In genomic region chr19:18635831-18636182, GRCh38 we compare ENCODE assay signal across 7 cellular contexts. TPM values are rescaled to one million over a fixed set of nuclear protein-coding genes. Genes with fewer than 3 reads are reported as not detected.
DNase-seq lines count a peak whose midpoint lies in the region; ATAC-seq and TF ChIP-seq lines count a peak whose summit lies in the region.
"Had no signal": no experiment of that assay in that cellular context is flagged by ENCODE, and none has a peak within 500 bp of the region (broad histone marks: within the 10 kb centered on the region; RNA-seq: fewer than 3 reads in every experiment).

No MANE protein-coding gene starts in this region.

- no peak for ATAC-seq in activated T-cell treated with anti-CD3 and anti-CD28 coated beads, Interleukin-2, amount 50 U/mL, for 72 hours (replicated peaks in 1 of 2)
- ATAC-seq in GM21529 (IDR thresholded peaks at IDR 0.05; ENCODE audit: unreplicated experiment), result no peak
- no peak for ATAC-seq in HG03095 (IDR thresholded peaks at IDR 0.05; ENCODE audit: unreplicated experiment)

- no peak for DNase-seq in activated T-cell treated with anti-CD3 and anti-CD28 coated beads, Interleukin-2, amount 50 U/mL, for 72 hours
- DNase-seq in activated T-cell treated with anti-CD3 and anti-CD28 coated beads, Interleukin-2, amount 50 U/mL, for 1 hour, result no peak
- DNase-seq in colonic mucosa (no peak), testis (no peak)
- DNase-seq: cerebellar nuclear complex had no signal

- peak overlapping the region in 1 of 2 donors; percentile 32 for H3K9ac ChIP-seq in colonic mucosa (ENCODE audit: low read depth in 2 of 2, low read length in 2 of 2)

- peaks cover 4% of the 10 kb centered on the region for H3K4me1 ChIP-seq in colonic mucosa
- H3K4me1 ChIP-seq in testis, result peaks cover 6% of the 10 kb centered on the region

- H3K4me3 Mint-ChIP-seq in activated T-cell treated with anti-CD3 and anti-CD28 coated beads, Interleukin-2, amount 50 U/mL, for 72 hours, result peak overlapping the region; percentile 89 to 94

- peak overlapping the region; percentile 94 for H3K27ac Mint-ChIP-seq in activated T-cell treated with anti-CD3 and anti-CD28 coated beads, Interleukin-2, amount 50 U/mL, for 72 hours

- H3K4me3 ChIP-seq in colonic mucosa (peak overlapping the region; percentile 80), testis (peak overlapping the region; percentile 74 to 75)

- H3K27ac ChIP-seq in colonic mucosa (no peak overlapping the region), testis (no peak overlapping the region)

- TF ChIP-seq CTCF in colonic mucosa (IDR thresholded peaks at IDR 0.05) (no peak), testis (IDR thresholded peaks at IDR 0.05) (no peak)

- H3K9me3 ChIP-seq in colonic mucosa, result no peaks in the 10 kb centered on the region
- H3K9me3 ChIP-seq in testis, result no peaks in the 10 kb centered on the region

- H3K36me3 ChIP-seq in colonic mucosa, result no peaks in the 10 kb centered on the region
- no peaks in the 10 kb centered on the region for H3K36me3 ChIP-seq in testis (ENCODE audit: low read depth, missing control alignments)

- TF ChIP-seq POLR2A in testis (IDR thresholded peaks at IDR 0.05), result no peak

- H3K27me3 ChIP-seq in colonic mucosa (no peaks in the 10 kb centered on the region), testis (no peaks in the 10 kb centered on the region)

- H3K9me3 Mint-ChIP-seq in activated T-cell treated with anti-CD3 and anti-CD28 coated beads, Interleukin-2, amount 50 U/mL, for 72 hours, result no peaks in the 10 kb centered on the region

- WGBS in testis, 2 donors, result 18 to 20% methylated on average over 6 of the region's 6 CpGs

- intact Hi-C loops in colonic mucosa (cut with DNase I) (no loop called here), testis (cut with DNase I; ENCODE audit: low total_unique reads) (no loop called here)

- peaks cover 14% of the 10 kb centered on the region for H3K27me3 Mint-ChIP-seq in activated T-cell treated with anti-CD3 and anti-CD28 coated beads, Interleukin-2, amount 50 U/mL, for 72 hours (ENCODE audit: low read depth)

- H3K4me1 Mint-ChIP-seq in activated T-cell treated with anti-CD3 and anti-CD28 coated beads, Interleukin-2, amount 50 U/mL, for 72 hours (ENCODE audit: low read depth), result peaks cover 35% of the 10 kb centered on the region

- no peaks in the 10 kb centered on the region for H3K36me3 Mint-ChIP-seq in activated T-cell treated with anti-CD3 and anti-CD28 coated beads, Interleukin-2, amount 50 U/mL, for 72 hours (ENCODE audit: insufficient read depth in 2 of 2)

RNA-seq across cellular contexts. Expression of gene KLHL26, which starts 1.0 kb away (rescaled TPM):
- 10 to 100 TPM; 10.1 to 11.1 TPM for total RNA-seq in activated T-cell treated with anti-CD3 and anti-CD28 coated beads, Interleukin-2, amount 50 U/mL, for 72 hours
- total RNA-seq in colonic mucosa (10 to 100 TPM in 1 of 2 donors, 1 to 10 TPM in 1; 7.3 to 14.7 TPM), testis (10 to 100 TPM; 16.5 to 32.3 TPM)
- polyA plus RNA-seq in testis (ENCODE audit: insufficient read depth, low read depth, low replicate concordance), result 10.6 TPM

RNA-seq across cellular contexts. Expression of gene TMEM59L, which starts 23.1 kb away (rescaled TPM):
- 1 to 10 TPM in 1 of 2 donors, under 1 TPM in 1; 0.49 to 2.0 TPM for total RNA-seq in activated T-cell treated with anti-CD3 and anti-CD28 coated beads, Interleukin-2, amount 50 U/mL, for 72 hours
- total RNA-seq in colonic mucosa (1 to 10 TPM in 1 of 2 donors, under 1 TPM in 1; 0.27 to 1.4 TPM), testis (1 to 10 TPM; 4.3 to 7.0 TPM)
- polyA plus RNA-seq in testis (ENCODE audit: insufficient read depth, low read depth, low replicate concordance), result 4.5 TPM

RNA-seq across cellular contexts. Expression of gene CRLF1, which starts 29.2 kb away (rescaled TPM):
- not detected for total RNA-seq in activated T-cell treated with anti-CD3 and anti-CD28 coated beads, Interleukin-2, amount 50 U/mL, for 72 hours
- 1 to 10 TPM in 1 of 2 donors, under 1 TPM in 1; 0.84 to 1.6 TPM for total RNA-seq in colonic mucosa
- 1 to 10 TPM; 4.3 to 5.3 TPM for total RNA-seq in testis
- polyA plus RNA-seq in testis (ENCODE audit: insufficient read depth, low read depth, low replicate concordance), result 8.7 TPM

RNA-seq across cellular contexts. Expression of gene REX1BD, which starts 47.2 kb away (rescaled TPM):
- total RNA-seq in activated T-cell treated with anti-CD3 and anti-CD28 coated beads, Interleukin-2, amount 50 U/mL, for 72 hours, result 10 to 100 TPM; 46.2 to 59.5 TPM
- 10 to 100 TPM; 46.7 to 79.6 TPM for total RNA-seq in colonic mucosa
- total RNA-seq in testis, result 10 to 100 TPM; 44.3 to 58.7 TPM
- 14.5 TPM for polyA plus RNA-seq in testis (ENCODE audit: insufficient read depth, low read depth, low replicate concordance)

RNA-seq across cellular contexts. Expression of gene CRTC1, which starts 47.7 kb away (rescaled TPM):
- 1 to 10 TPM; 7.1 to 7.3 TPM for total RNA-seq in activated T-cell treated with anti-CD3 and anti-CD28 coated beads, Interleukin-2, amount 50 U/mL, for 72 hours
- total RNA-seq in colonic mucosa (10 to 100 TPM in 1 of 2 donors, 1 to 10 TPM in 1; 7.6 to 10.3 TPM), testis (10 to 100 TPM; 28.1 to 32.1 TPM)
- 15.6 TPM for polyA plus RNA-seq in testis (ENCODE audit: insufficient read depth, low read depth, low replicate concordance)
